In the genomic region with DNA sequence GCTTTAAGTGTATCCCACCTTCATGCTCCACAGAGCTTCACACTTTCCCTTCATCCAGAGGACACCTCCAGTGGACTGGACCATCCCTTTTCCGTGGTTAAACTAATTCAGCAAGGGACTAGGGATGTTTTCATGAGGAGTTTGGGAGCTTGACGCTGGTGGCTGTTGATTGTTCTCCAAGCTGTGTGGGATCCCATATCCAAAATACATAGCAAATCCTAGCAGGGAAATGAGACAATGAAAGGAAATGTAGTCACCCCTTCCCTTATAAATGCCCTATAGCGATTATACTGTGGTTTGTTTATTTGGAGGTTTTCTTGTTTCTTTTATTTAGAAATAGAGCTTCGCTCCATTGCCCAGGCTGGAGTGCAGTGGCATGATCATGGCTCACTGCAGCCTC, we compare ENCODE assay signal across 1 cellular context.
TF ChIP-seq lines count a peak whose summit lies in the region.

No MANE protein-coding gene starts in this region.

TF ChIP-seq in H1, 55 proteins besides CTCF, POLR2A, EP300 and RAD21:
- no peak for TF ChIP-seq RNF2 (IDR thresholded peaks at IDR 0.05; ENCODE audit: borderline replicate concordance, low read depth, low read length, missing control alignments, poor library complexity, severe bottlenecking)
- TF ChIP-seq RXRA (IDR thresholded peaks at IDR 0.05; ENCODE audit: insufficient read depth, low read depth, low read length) = no peak
- no peak for TF ChIP-seq HDAC2 (IDR thresholded peaks at IDR 0.05; ENCODE audit: borderline replicate concordance in 1 of 2, low read depth in 2 of 2, low read length in 2 of 2)
- no peak for TF ChIP-seq RFX5 (IDR thresholded peaks at IDR 0.05; ENCODE audit: borderline replicate concordance, low read depth, low read length)
